ENCODE assay signal across 8 cellular contexts in genomic region chr14:35253056-35253455, GRCh38. TPM values are rescaled to one million over a fixed set of nuclear protein-coding genes. Genes with fewer than 3 reads are reported as not detected.
DNase-seq lines count a peak whose midpoint lies in the region; ATAC-seq, FAIRE-seq and TF ChIP-seq lines count a peak whose summit lies in the region.
"Not testable (repeated sequence)": the region's sequence is repeated elsewhere in the genome, so short reads cannot be mapped to it uniquely, and the experiment has no call there.

No MANE protein-coding gene starts in this region.

- not testable (repeated sequence) for H3K4me3 Mint-ChIP-seq in activated CD4-positive, alpha-beta T cell treated with anti-CD3 and anti-CD28 coated beads, Interleukin-2, amount 10 ng/mL, durations not matched to agents 24 days and 14 days; activated T-helper 1 cell treated with anti-CD3 and anti-CD28 coated beads, Interleukin-12 subunit alpha, Interleukin-12 subunit beta, Interleukin-2, Interleukin-4 antibody, amounts not matched to agents 30 ng/mL and 10 ng/mL and 1 ng/mL, durations not matched to agents 14 hours and 24 hours and 36 hours; activated T-helper 2 cell treated with anti-CD3 and anti-CD28 coated beads, Interferon-gamma antibody, Interleukin-2, Interleukin-4, amounts not matched to agents 10 μg/mL and 5 μg/mL and 100 μg/mL, durations not matched to agents 14 hours and 24 hours and 36 hours (ENCODE audit: low read depth); central memory CD8-positive, alpha-beta T cell; stimulated activated naive B cell treated with anti-CD40 and anti-IgM and Interleukin-4, amounts not matched to agents 10 μg/mL and 1 μg/mL and 100 μg/mL, for 72 hours; stimulated activated naive CD8-positive, alpha-beta T cell treated with anti-CD3 and anti-CD28 coated beads, Interleukin-15, Interleukin-2, amounts not matched to agents 100 ng/mL and 50 ng/mL, for 24 hours

- H3K4me1 Mint-ChIP-seq in activated CD4-positive, alpha-beta T cell treated with anti-CD3 and anti-CD28 coated beads, Interleukin-2, amount 10 ng/mL, durations not matched to agents 24 days and 14 days, result peaks cover 41% of the 10 kb centered on the region
- peaks cover 57% of the 10 kb centered on the region for H3K4me1 Mint-ChIP-seq in activated T-helper 1 cell treated with anti-CD3 and anti-CD28 coated beads, Interleukin-12 subunit alpha, Interleukin-12 subunit beta, Interleukin-2, Interleukin-4 antibody, amounts not matched to agents 30 ng/mL and 10 ng/mL and 1 ng/mL, durations not matched to agents 14 hours and 24 hours and 36 hours (ENCODE audit: low read depth)
- peaks cover 41% of the 10 kb centered on the region for H3K4me1 Mint-ChIP-seq in activated T-helper 2 cell treated with anti-CD3 and anti-CD28 coated beads, Interferon-gamma antibody, Interleukin-2, Interleukin-4, amounts not matched to agents 10 μg/mL and 5 μg/mL and 100 μg/mL, durations not matched to agents 14 hours and 24 hours and 36 hours (ENCODE audit: low read depth)
- H3K4me1 Mint-ChIP-seq in central memory CD8-positive, alpha-beta T cell, result not testable (repeated sequence)
- H3K4me1 Mint-ChIP-seq in stimulated activated naive B cell treated with anti-CD40 and anti-IgM and Interleukin-4, amounts not matched to agents 10 μg/mL and 1 μg/mL and 100 μg/mL, for 72 hours, result peaks cover 30 to 35% of the 10 kb centered on the region in 2 donors
- peaks cover 40% of the 10 kb centered on the region for H3K4me1 Mint-ChIP-seq in stimulated activated naive CD8-positive, alpha-beta T cell treated with anti-CD3 and anti-CD28 coated beads, Interleukin-15, Interleukin-2, amounts not matched to agents 100 ng/mL and 50 ng/mL, for 24 hours (ENCODE audit: low read depth)

- POLR2A ChIA-PET in HepG2 (lab: Yijun Ruan, JAX), result interaction anchor here (1.8 kb wide), 1 partner anchor 39 kb away, joined by 8 read pairs; the partner anchor contains the start of gene PSMA6

- CTCF ChIA-PET in HepG2 (lab: Yijun Ruan, JAX; ENCODE audit: low intra/inter-chr PET ratio, low total read pairs), result not testable (repeated sequence)

- not testable (repeated sequence) for TF ChIP-seq POLR2A in HepG2 (IDR thresholded peaks at IDR 0.05; ENCODE audit: insufficient read depth in 1 of 2, low read depth in 2 of 2, low read length in 2 of 2)

- H3K27ac ChIP-seq in HepG2 (ENCODE audit: extremely low read length, insufficient read depth, low read length), result not testable (repeated sequence)

- H3K4me2 ChIP-seq in HepG2 (ENCODE audit: low read depth, low read length), result not testable (repeated sequence)

- WGBS in HepG2 (ENCODE audit: low lambda C conversion rate), result 96% methylated on average over 3 of the region's 3 CpGs

- not testable (repeated sequence) for H4K20me1 ChIP-seq in HepG2 (ENCODE audit: insufficient read depth, low read length)

- not testable (repeated sequence) for H3K4me1 ChIP-seq in HepG2 (ENCODE audit: insufficient read depth, low read length)

- H3K27me3 ChIP-seq in HepG2 (ENCODE audit: control insufficient read depth in 1 of 2, insufficient read depth in 2 of 2, low read length in 2 of 2), result not testable (repeated sequence)

- not testable (repeated sequence) for H2AFZ ChIP-seq in HepG2 (ENCODE audit: low read length)

- in situ Hi-C loops in HepG2 (cut with HindIII; ENCODE audit: extremely low pct_ligation_motif_present, low pct_unique_long_range_greater_than_20kb), result not testable (repeated sequence)

- H3K4me3 ChIP-seq in HepG2 (replicated peaks in 1 of 3; ENCODE audit: insufficient read depth in 1 of 3, low read depth in 2 of 3, low read length in 3 of 3), result not testable (repeated sequence)

- not testable (repeated sequence) for DNase-seq in activated CD4-positive, alpha-beta T cell treated with anti-CD3 and anti-CD28 coated beads, Interleukin-2, amount 10 ng/mL, durations not matched to agents 24 days and 14 days; activated T-helper 1 cell treated with anti-CD3 and anti-CD28 coated beads, Interleukin-12 subunit alpha, Interleukin-12 subunit beta, Interleukin-2, Interleukin-4 antibody, amounts not matched to agents 30 ng/mL and 10 ng/mL and 1 ng/mL, durations not matched to agents 14 hours and 24 hours and 36 hours (ENCODE audit: low spot score); activated T-helper 2 cell treated with anti-CD3 and anti-CD28 coated beads, Interferon-gamma antibody, Interleukin-2, Interleukin-4, amounts not matched to agents 10 μg/mL and 5 μg/mL and 100 μg/mL, durations not matched to agents 14 hours and 24 hours and 36 hours (ENCODE audit: low spot score); central memory CD8-positive, alpha-beta T cell (ENCODE audit: low spot score in 2 of 2); HepG2 (ENCODE audit: low spot score); stimulated activated naive B cell treated with anti-CD40 and anti-IgM and Interleukin-4, amounts not matched to agents 10 μg/mL and 1 μg/mL and 100 μg/mL, for 72 hours
- peak; percentile 29 for DNase-seq in stimulated activated CD8-positive, alpha-beta memory T cell treated with anti-CD3 and anti-CD28 coated beads, Interleukin-4, amount 100 ng/mL, for 48 hours

- not testable (repeated sequence) for FAIRE-seq in HepG2 (lab: Jason Lieb, UNC)

- not testable (repeated sequence) for H3K9me3 ChIP-seq in HepG2 (ENCODE audit: low read length)

- H3K27ac Mint-ChIP-seq in activated CD4-positive, alpha-beta T cell treated with anti-CD3 and anti-CD28 coated beads, Interleukin-2, amount 10 ng/mL, durations not matched to agents 24 days and 14 days, result peak overlapping the region; percentile 79
- peak overlapping the region; percentile 50 for H3K27ac Mint-ChIP-seq in activated T-helper 1 cell treated with anti-CD3 and anti-CD28 coated beads, Interleukin-12 subunit alpha, Interleukin-12 subunit beta, Interleukin-2, Interleukin-4 antibody, amounts not matched to agents 30 ng/mL and 10 ng/mL and 1 ng/mL, durations not matched to agents 14 hours and 24 hours and 36 hours
- peak overlapping the region; percentile 60 for H3K27ac Mint-ChIP-seq in activated T-helper 2 cell treated with anti-CD3 and anti-CD28 coated beads, Interferon-gamma antibody, Interleukin-2, Interleukin-4, amounts not matched to agents 10 μg/mL and 5 μg/mL and 100 μg/mL, durations not matched to agents 14 hours and 24 hours and 36 hours
- H3K27ac Mint-ChIP-seq in central memory CD8-positive, alpha-beta T cell (ENCODE audit: low read depth), result peak overlapping the region; percentile 60
- peak overlapping the region; percentile 33 for H3K27ac Mint-ChIP-seq in stimulated activated naive B cell treated with anti-CD40 and anti-IgM and Interleukin-4, amounts not matched to agents 10 μg/mL and 1 μg/mL and 100 μg/mL, for 72 hours
- peak overlapping the region; percentile 27 for H3K27ac Mint-ChIP-seq in stimulated activated naive CD8-positive, alpha-beta T cell treated with anti-CD3 and anti-CD28 coated beads, Interleukin-15, Interleukin-2, amounts not matched to agents 100 ng/mL and 50 ng/mL, for 24 hours

- TF ChIP-seq CTCF in HepG2 (CRISPR knock-in tag; IDR thresholded peaks at IDR 0.05), result not testable (repeated sequence)

- H3K9ac ChIP-seq in HepG2 (ENCODE audit: insufficient read depth, low read depth, low read length), result not testable (repeated sequence)

- not testable (repeated sequence) for H3K9me3 Mint-ChIP-seq in activated CD4-positive, alpha-beta T cell treated with anti-CD3 and anti-CD28 coated beads, Interleukin-2, amount 10 ng/mL, durations not matched to agents 24 days and 14 days; activated T-helper 1 cell treated with anti-CD3 and anti-CD28 coated beads, Interleukin-12 subunit alpha, Interleukin-12 subunit beta, Interleukin-2, Interleukin-4 antibody, amounts not matched to agents 30 ng/mL and 10 ng/mL and 1 ng/mL, durations not matched to agents 14 hours and 24 hours and 36 hours; activated T-helper 2 cell treated with anti-CD3 and anti-CD28 coated beads, Interferon-gamma antibody, Interleukin-2, Interleukin-4, amounts not matched to agents 10 μg/mL and 5 μg/mL and 100 μg/mL, durations not matched to agents 14 hours and 24 hours and 36 hours; central memory CD8-positive, alpha-beta T cell; stimulated activated naive B cell treated with anti-CD40 and anti-IgM and Interleukin-4, amounts not matched to agents 10 μg/mL and 1 μg/mL and 100 μg/mL, for 72 hours; stimulated activated naive CD8-positive, alpha-beta T cell treated with anti-CD3 and anti-CD28 coated beads, Interleukin-15, Interleukin-2, amounts not matched to agents 100 ng/mL and 50 ng/mL, for 24 hours

- H3K36me3 Mint-ChIP-seq in activated CD4-positive, alpha-beta T cell treated with anti-CD3 and anti-CD28 coated beads, Interleukin-2, amount 10 ng/mL, durations not matched to agents 24 days and 14 days (ENCODE audit: low read depth), result peaks cover 23% of the 10 kb centered on the region
- peaks cover 12% of the 10 kb centered on the region for H3K36me3 Mint-ChIP-seq in activated T-helper 1 cell treated with anti-CD3 and anti-CD28 coated beads, Interleukin-12 subunit alpha, Interleukin-12 subunit beta, Interleukin-2, Interleukin-4 antibody, amounts not matched to agents 30 ng/mL and 10 ng/mL and 1 ng/mL, durations not matched to agents 14 hours and 24 hours and 36 hours (ENCODE audit: low read depth)
- peaks cover 22% of the 10 kb centered on the region for H3K36me3 Mint-ChIP-seq in activated T-helper 2 cell treated with anti-CD3 and anti-CD28 coated beads, Interferon-gamma antibody, Interleukin-2, Interleukin-4, amounts not matched to agents 10 μg/mL and 5 μg/mL and 100 μg/mL, durations not matched to agents 14 hours and 24 hours and 36 hours (ENCODE audit: low read depth)
- not testable (repeated sequence) for H3K36me3 Mint-ChIP-seq in central memory CD8-positive, alpha-beta T cell (ENCODE audit: insufficient read depth)
- peaks cover 11 to 28% of the 10 kb centered on the region in 2 donors for H3K36me3 Mint-ChIP-seq in stimulated activated naive B cell treated with anti-CD40 and anti-IgM and Interleukin-4, amounts not matched to agents 10 μg/mL and 1 μg/mL and 100 μg/mL, for 72 hours
- peaks cover 24% of the 10 kb centered on the region for H3K36me3 Mint-ChIP-seq in stimulated activated naive CD8-positive, alpha-beta T cell treated with anti-CD3 and anti-CD28 coated beads, Interleukin-15, Interleukin-2, amounts not matched to agents 100 ng/mL and 50 ng/mL, for 24 hours (ENCODE audit: low read depth)

- H3K36me3 ChIP-seq in HepG2 (replicated peaks in 1 of 2; ENCODE audit: control insufficient read depth in 1 of 2, insufficient read depth in 2 of 2, low read length in 2 of 2), result not testable (repeated sequence)

- TF ChIP-seq RAD21 in HepG2 (CRISPR knock-in tag; IDR thresholded peaks at IDR 0.05), result not testable (repeated sequence)

- not testable (repeated sequence) for H3K79me2 ChIP-seq in HepG2 (ENCODE audit: insufficient read depth, low read length)

- not testable (repeated sequence) for TF ChIP-seq EP300 in HepG2 (IDR thresholded peaks at IDR 0.05; ENCODE audit: low read depth in 2 of 2, low read length in 2 of 2); HepG2 (CRISPR knock-in tag; IDR thresholded peaks at IDR 0.05; ENCODE audit: borderline replicate concordance)

- not testable (repeated sequence) for ATAC-seq in central memory CD8-positive, alpha-beta T cell (replicated peaks; ENCODE audit: extremely low read depth, poor library complexity, severe bottlenecking); HepG2; stimulated activated naive B cell treated with anti-CD40 and anti-IgM and Interleukin-4, amounts not matched to agents 10 μg/mL and 1 μg/mL and 100 μg/mL, for 72 hours (replicated peaks)

- not testable (repeated sequence) for BruUV-seq in HepG2 (replicated peaks; lab: Mats Ljungman, UMichigan)

- not testable (repeated sequence) for H3K27me3 Mint-ChIP-seq in activated CD4-positive, alpha-beta T cell treated with anti-CD3 and anti-CD28 coated beads, Interleukin-2, amount 10 ng/mL, durations not matched to agents 24 days and 14 days; activated T-helper 1 cell treated with anti-CD3 and anti-CD28 coated beads, Interleukin-12 subunit alpha, Interleukin-12 subunit beta, Interleukin-2, Interleukin-4 antibody, amounts not matched to agents 30 ng/mL and 10 ng/mL and 1 ng/mL, durations not matched to agents 14 hours and 24 hours and 36 hours (ENCODE audit: insufficient read depth); activated T-helper 2 cell treated with anti-CD3 and anti-CD28 coated beads, Interferon-gamma antibody, Interleukin-2, Interleukin-4, amounts not matched to agents 10 μg/mL and 5 μg/mL and 100 μg/mL, durations not matched to agents 14 hours and 24 hours and 36 hours (ENCODE audit: low read depth); central memory CD8-positive, alpha-beta T cell; stimulated activated naive B cell treated with anti-CD40 and anti-IgM and Interleukin-4, amounts not matched to agents 10 μg/mL and 1 μg/mL and 100 μg/mL, for 72 hours; stimulated activated naive CD8-positive, alpha-beta T cell treated with anti-CD3 and anti-CD28 coated beads, Interleukin-15, Interleukin-2, amounts not matched to agents 100 ng/mL and 50 ng/mL, for 24 hours

- intact Hi-C loops in activated CD4-positive, alpha-beta T cell treated with anti-CD3 and anti-CD28 coated beads, Interleukin-2, amount 10 ng/mL, durations not matched to agents 24 days and 14 days (cut with micrococcal nuclease), result loop anchor here (2.0 to 10.0 kb wide), 3 partner anchors 51 to 432 kb away; no protein-coding TSS in a partner anchor
- intact Hi-C loops in activated T-helper 1 cell treated with anti-CD3 and anti-CD28 coated beads, Interleukin-12 subunit alpha, Interleukin-12 subunit beta, Interleukin-2, Interleukin-4 antibody, amounts not matched to agents 30 ng/mL and 10 ng/mL and 1 ng/mL, durations not matched to agents 14 hours and 24 hours and 36 hours (cut with micrococcal nuclease), result loop anchor here (2.0 kb wide), 1 partner anchor 22 kb away; no protein-coding TSS in a partner anchor
- intact Hi-C loops in activated T-helper 2 cell treated with anti-CD3 and anti-CD28 coated beads, Interferon-gamma antibody, Interleukin-2, Interleukin-4, amounts not matched to agents 10 μg/mL and 5 μg/mL and 100 μg/mL, durations not matched to agents 14 hours and 24 hours and 36 hours (cut with micrococcal nuclease), result loop anchor here (2.0 kb wide), 1 partner anchor 34 kb away; no protein-coding TSS in a partner anchor
- intact Hi-C loops in HepG2 (cut with micrococcal nuclease; ENCODE audit: unreplicated experiment), result not testable (repeated sequence)

RNA-seq across cellular contexts. Expression of gene PSMA6, which starts 39.1 kb away (rescaled TPM):
- 501 and 522 TPM in 2 replicates for total RNA-seq in activated CD4-positive, alpha-beta T cell treated with anti-CD3 and anti-CD28 coated beads, Interleukin-2, amount 10 ng/mL, durations not matched to agents 24 days and 14 days
- total RNA-seq in activated T-helper 1 cell treated with anti-CD3 and anti-CD28 coated beads, Interleukin-12 subunit alpha, Interleukin-12 subunit beta, Interleukin-2, Interleukin-4 antibody, amounts not matched to agents 30 ng/mL and 10 ng/mL and 1 ng/mL, durations not matched to agents 14 hours and 24 hours and 36 hours, result 475 and 479 TPM in 2 replicates
- 396 and 397 TPM in 2 replicates for total RNA-seq in activated T-helper 2 cell treated with anti-CD3 and anti-CD28 coated beads, Interferon-gamma antibody, Interleukin-2, Interleukin-4, amounts not matched to agents 10 μg/mL and 5 μg/mL and 100 μg/mL, durations not matched to agents 14 hours and 24 hours and 36 hours
- total RNA-seq in HepG2 (2016; rRNA removed; fragmentation: Illumina TruSeq; extraction: Trizol), result 1,109 and 1,579 TPM in 2 replicates
- 1,013 and 1,135 TPM in 2 replicates for total RNA-seq in HepG2 (2016; cell fraction: cytosol; rRNA removed; fragmentation: Illumina TruSeq; extraction: Trizol; ENCODE audit: low read depth)
- 1,109 and 1,642 TPM in 2 replicates for total RNA-seq in HepG2 (2016; cell fraction: insoluble cytoplasmic fraction; rRNA removed; fragmentation: Illumina TruSeq; extraction: Trizol)
- total RNA-seq in HepG2 (2016; cell fraction: membrane; rRNA removed; fragmentation: Illumina TruSeq; extraction: Trizol), result 682 and 685 TPM in 2 replicates
- total RNA-seq in HepG2 (2016; cell fraction: nucleus; rRNA removed; fragmentation: Illumina TruSeq; extraction: Trizol), result 388 and 421 TPM in 2 replicates
- 399 and 525 TPM in 2 replicates for polyA plus RNA-seq in HepG2 (2011; rRNA removed)
- 367 and 461 TPM in 2 replicates for polyA plus RNA-seq in HepG2 (2011; cell fraction: cytosol; rRNA removed)
- polyA plus RNA-seq in HepG2 (2011; cell fraction: nucleus; rRNA removed), result 108 and 120 TPM in 2 replicates
- 473 and 515 TPM in 2 replicates for polyA plus RNA-seq in HepG2 (2012)
- 709 and 762 TPM in 2 replicates for polyA plus RNA-seq in HepG2 (2016; cell fraction: cytosol; fragmentation: Illumina TruSeq; extraction: Trizol; ENCODE audit: low read depth)
- polyA plus RNA-seq in HepG2 (2016; cell fraction: insoluble cytoplasmic fraction; fragmentation: Illumina TruSeq; extraction: Trizol; ENCODE audit: low read depth), result 1,270 and 1,369 TPM in 2 replicates
- 468 and 473 TPM in 2 replicates for polyA plus RNA-seq in HepG2 (2016; cell fraction: membrane; fragmentation: Illumina TruSeq; extraction: Trizol; ENCODE audit: low read depth)
- 530 and 538 TPM in 2 replicates for polyA plus RNA-seq in HepG2 (2016; cell fraction: nucleus; fragmentation: Illumina TruSeq; extraction: Trizol; ENCODE audit: insufficient read depth, low read depth)
- polyA minus RNA-seq in HepG2 (2011; rRNA and poly(A)+ RNA removed; ENCODE audit: low replicate concordance), result 141 and 189 TPM in 2 replicates
- polyA minus RNA-seq in HepG2 (2011; cell fraction: cytosol; rRNA and poly(A)+ RNA removed), result 181 and 205 TPM in 2 replicates
- 139 and 166 TPM in 2 replicates for polyA minus RNA-seq in HepG2 (2011; cell fraction: nucleus; rRNA and poly(A)+ RNA removed)

Comparison
In these comparisons a context has a peak if more than half of its experiments do, and no peak if none do; other contexts are left out.
1. H3K27ac Mint-ChIP-seq: peak in every context shown above with its lines; median percentile 79 in activated CD4-positive, alpha-beta T cell treated with anti-CD3 and anti-CD28 coated beads, Interleukin-2, amount 10 ng/mL, durations not matched to agents 24 days and 14 days; 60 in activated T-helper 2 cell treated with anti-CD3 and anti-CD28 coated beads, Interferon-gamma antibody, Interleukin-2, Interleukin-4, amounts not matched to agents 10 μg/mL and 5 μg/mL and 100 μg/mL, durations not matched to agents 14 hours and 24 hours and 36 hours; 60 in central memory CD8-positive, alpha-beta T cell; 50 in activated T-helper 1 cell treated with anti-CD3 and anti-CD28 coated beads, Interleukin-12 subunit alpha, Interleukin-12 subunit beta, Interleukin-2, Interleukin-4 antibody, amounts not matched to agents 30 ng/mL and 10 ng/mL and 1 ng/mL, durations not matched to agents 14 hours and 24 hours and 36 hours; 33 in stimulated activated naive B cell treated with anti-CD40 and anti-IgM and Interleukin-4, amounts not matched to agents 10 μg/mL and 1 μg/mL and 100 μg/mL, for 72 hours; 27 in stimulated activated naive CD8-positive, alpha-beta T cell treated with anti-CD3 and anti-CD28 coated beads, Interleukin-15, Interleukin-2, amounts not matched to agents 100 ng/mL and 50 ng/mL, for 24 hours.